In genomic region chr6:110873981-110874879, GRCh38 we compare ENCODE assay signal across 8 cellular contexts. TPM values are rescaled to one million over a fixed set of nuclear protein-coding genes. Genes with fewer than 3 reads are reported as not detected.
A peak's percentile ranks its signal among the peaks of the same experiment; 100 is the strongest.
DNase-seq lines count a peak whose midpoint lies in the region; ATAC-seq and TF ChIP-seq lines count a peak whose summit lies in the region.

Gene AMD1, plus strand, starts transcription at chr6:110874785. Its CDS starts 321 bp downstream, at chr6:110875106.

- DNase-seq in AML-193 (lab: John Stamatoyannopoulos, UW) (peak; percentile 98 to 99), NCI-H510A treated with DMSO at 0.1 percent for 48 hours (lab: John Stamatoyannopoulos, UW) (peak; percentile 22), chondrocyte (ENCODE audit: low spot score) (peak; percentile 99), kidney epithelial cell (ENCODE audit: low read depth) (peak; percentile 89)
- DNase-seq in activated CD4-positive, alpha-beta T cell treated with anti-CD3 and anti-CD28 coated beads for 24 hours (ENCODE audit: low read depth in 2 of 2) = peak; percentile 89 to 90
- DNase-seq in stimulated activated CD4-positive, alpha-beta T cell treated with anti-CD3 and anti-CD28 coated beads, Interleukin-15, amount 100 ng/mL, for 48 hours (ENCODE audit: low read depth in 2 of 2) = peak; percentile 93 to 94

- no peaks in the 10 kb centered on the region for H3K36me3 ChIP-seq in kidney epithelial cell (ENCODE audit: control insufficient read depth, insufficient read depth, low read length)

- peaks cover 30% of the 10 kb centered on the region for H3K4me1 Mint-ChIP-seq in chondrocyte (ENCODE audit: low read depth)

- H3K4me3 ChIP-seq in kidney epithelial cell (ENCODE audit: low read depth, low read length) = peak within 1 kb of the TSS; percentile 95

- no peaks in the 10 kb centered on the region for H3K36me3 Mint-ChIP-seq in chondrocyte (ENCODE audit: low read depth)

- peak; percentile 100 for TF ChIP-seq POLR2A in GM19193 (IDR thresholded peaks at IDR 0.05; ENCODE audit: extremely low read depth, insufficient read depth, insufficient read length)

- no peak for TF ChIP-seq CTCF in chondrocyte (IDR thresholded peaks at IDR 0.05)
- TF ChIP-seq CTCF in kidney epithelial cell (IDR thresholded peaks at IDR 0.05; ENCODE audit: insufficient read depth, low read length, poor library complexity, severe bottlenecking) = no peak

- no peaks in the 10 kb centered on the region for H3K27me3 ChIP-seq in kidney epithelial cell (ENCODE audit: control insufficient read depth, insufficient read depth, low read length)

- H3K4me3 Mint-ChIP-seq in chondrocyte (ENCODE audit: unreplicated experiment) = peak within 1 kb of the TSS; percentile 93

- peak within 1 kb of the TSS; percentile 99 for H3K27ac Mint-ChIP-seq in chondrocyte (ENCODE audit: unreplicated experiment)

- H3K27me3 Mint-ChIP-seq in chondrocyte (ENCODE audit: low read depth) = no peaks in the 10 kb centered on the region

- H3K9me3 Mint-ChIP-seq in chondrocyte (ENCODE audit: low read depth) = no peaks in the 10 kb centered on the region

- ATAC-seq in HG03439 (IDR thresholded peaks at IDR 0.05; ENCODE audit: unreplicated experiment) = peak; percentile 78

RNA-seq across cellular contexts. Expression of gene AMD1, which starts in this region (rescaled TPM):
- total RNA-seq in chondrocyte (31.1 to 47.0 TPM (median 32.7 TPM) in 3 replicates), kidney epithelial cell (90.1 and 93.6 TPM in 2 replicates)

Comparison
In these comparisons a context has a peak if more than half of its experiments do, and no peak if none do; other contexts are left out.
1. Peak in every context shown above with its lines: DNase-seq, ATAC-seq and H3K4me3 ChIP-seq.
2. DNase-seq: peak in every context shown above with its lines; median percentile 99 in chondrocyte; 98 in AML-193; 94 in stimulated activated CD4-positive, alpha-beta T cell treated with anti-CD3 and anti-CD28 coated beads, Interleukin-15, amount 100 ng/mL, for 48 hours; 90 in activated CD4-positive, alpha-beta T cell treated with anti-CD3 and anti-CD28 coated beads for 24 hours; 89 in kidney epithelial cell; 22 in NCI-H510A treated with DMSO at 0.1 percent for 48 hours.